Comparison of ENCODE assay signal across 22 cellular contexts in the genomic region with DNA sequence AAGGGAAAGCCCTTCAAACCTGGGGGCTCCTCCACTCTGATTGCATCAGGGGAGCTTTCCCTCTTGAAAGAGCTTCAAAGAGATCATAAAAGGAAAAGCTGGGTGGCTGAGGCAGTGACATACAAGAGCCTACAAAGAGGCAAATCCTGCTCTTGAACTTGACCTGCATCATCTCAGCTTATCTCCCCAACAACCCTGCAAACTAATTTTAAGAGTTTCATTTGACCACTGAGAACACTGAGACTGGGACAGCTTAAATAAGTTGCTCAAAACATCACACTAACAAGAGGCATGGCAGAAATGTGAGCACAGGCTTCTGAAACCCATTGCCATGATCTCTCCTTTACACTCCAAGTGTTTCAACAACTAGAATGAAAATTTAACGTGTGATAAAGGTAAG.
"Had no signal": no experiment of that assay in that cellular context is flagged by ENCODE, and none has a peak within 500 bp of the region (broad histone marks: within the 10 kb centered on the region; RNA-seq: fewer than 3 reads in every experiment).

No MANE protein-coding gene starts in this region.

- H3K9me3 ChIP-seq: colonic mucosa, lower lobe of right lung, ovary, right lobe of liver, testis had no signal

- H3K27me3 ChIP-seq: brain microvascular endothelial cell, colonic mucosa, foreskin keratinocyte, ovary, right lobe of liver, testis had no signal

- H3K4me2 ChIP-seq: smooth muscle cell had no signal

- ATAC-seq: activated CD8-positive, alpha-beta memory T cell treated with anti-CD3 and anti-CD28 coated beads, Interleukin-2, amount 10 ng/mL, durations not matched to agents 7 days and 5 days; activated naive CD8-positive, alpha-beta T cell treated with anti-CD3 and anti-CD28 coated beads, Interleukin-2, amount 50 U/mL, for 24 hours; foreskin keratinocyte; lower lobe of right lung; naive thymus-derived CD8-positive, alpha-beta T cell; stimulated activated effector memory CD8-positive, alpha-beta T cell treated with anti-CD3 and anti-CD28 coated beads, Interleukin-12 subunit alpha, Interleukin-12 subunit beta, amount 100 ng/mL, for 72 hours had no signal

- H3K36me3 ChIP-seq: brain microvascular endothelial cell, colonic mucosa, lower lobe of right lung, ovary, right lobe of liver had no signal

- H3K4me3 ChIP-seq: colonic mucosa, lower lobe of right lung, ovary, right lobe of liver, smooth muscle cell, testis had no signal

- H3K4me1 ChIP-seq: colonic mucosa, foreskin keratinocyte, lower lobe of right lung, testis had no signal

- DNase-seq: activated B cell treated with CpG ODN at 0.5 μM for 24 hours; activated CD4-positive, alpha-beta memory T cell treated with anti-CD3 and anti-CD28 coated beads, Interleukin-2, amount 10 ng/mL, durations not matched to agents 7 days and 5 days; activated CD4-positive, alpha-beta T cell treated with anti-CD3 and anti-CD28 coated beads for 48 hours; activated CD8-positive, alpha-beta memory T cell treated with anti-CD3 and anti-CD28 coated beads, Interleukin-2, amount 10 ng/mL, durations not matched to agents 7 days and 5 days; activated naive CD4-positive, alpha-beta T cell; activated naive CD8-positive, alpha-beta T cell treated with anti-CD3 and anti-CD28 coated beads, Interleukin-2, amount 50 U/mL, for 24 hours; aorta; brain microvascular endothelial cell; central memory CD4-positive, alpha-beta T cell; colonic mucosa; endodermal cell; foreskin keratinocyte; glutamatergic neuron; lower lobe of right lung; naive thymus-derived CD8-positive, alpha-beta T cell; ovary; right lobe of liver; stimulated activated CD4-positive, alpha-beta T cell treated with anti-CD3 and anti-CD28 coated beads, Interleukin-4, amount 100 ng/mL, for 24 hours; testis had no signal

- H3K27ac ChIP-seq: brain microvascular endothelial cell, colonic mucosa, epithelial cell of prostate, foreskin keratinocyte, lower lobe of right lung, ovary, right lobe of liver, testis had no signal
